ENCODE assay signal across 1 cellular context in the genomic region with DNA sequence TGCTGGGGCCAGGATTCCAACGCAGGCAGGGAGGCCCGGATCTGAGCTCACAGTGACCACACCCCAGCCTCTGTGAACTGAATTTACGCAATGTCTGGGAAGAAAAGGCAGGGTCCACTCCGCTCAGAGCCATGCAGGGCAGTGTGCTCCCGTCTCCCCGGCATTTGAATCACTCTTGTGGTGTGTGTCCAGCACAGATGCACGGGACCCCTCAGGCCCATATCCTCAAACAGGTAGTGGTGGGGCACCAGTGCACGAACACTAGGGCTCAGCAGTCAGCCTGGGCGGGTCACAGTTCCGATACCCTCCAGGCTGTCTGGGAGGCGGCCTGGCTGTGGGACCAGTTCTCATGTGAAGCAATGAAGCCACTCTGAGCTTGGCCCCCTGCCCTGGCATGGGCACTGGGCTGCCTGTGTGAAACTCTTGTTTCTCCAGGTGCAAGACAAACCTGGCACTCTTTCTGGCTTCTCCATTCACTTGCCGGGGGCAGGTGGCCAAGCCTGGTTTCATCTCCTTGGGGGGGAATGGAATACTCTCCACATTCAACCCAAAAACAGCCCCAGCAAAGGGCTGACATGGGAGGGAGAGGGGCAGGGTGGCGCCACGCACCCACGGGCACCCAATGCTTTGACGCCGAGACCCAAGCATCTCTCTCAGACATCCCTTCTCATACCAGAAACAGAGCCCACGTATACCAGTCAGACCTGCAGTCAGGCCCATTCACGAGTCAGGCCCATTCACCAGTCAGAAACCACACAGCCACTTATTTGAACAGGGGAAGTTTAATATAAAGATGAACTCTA.
TF ChIP-seq lines count a peak whose summit lies in the region.

No MANE protein-coding gene starts in this region.

TF ChIP-seq in HepG2, 621 proteins besides CTCF, POLR2A, EP300 and RAD21 (continued from another document and continues in another):
- TF ChIP-seq, protein P1, sequence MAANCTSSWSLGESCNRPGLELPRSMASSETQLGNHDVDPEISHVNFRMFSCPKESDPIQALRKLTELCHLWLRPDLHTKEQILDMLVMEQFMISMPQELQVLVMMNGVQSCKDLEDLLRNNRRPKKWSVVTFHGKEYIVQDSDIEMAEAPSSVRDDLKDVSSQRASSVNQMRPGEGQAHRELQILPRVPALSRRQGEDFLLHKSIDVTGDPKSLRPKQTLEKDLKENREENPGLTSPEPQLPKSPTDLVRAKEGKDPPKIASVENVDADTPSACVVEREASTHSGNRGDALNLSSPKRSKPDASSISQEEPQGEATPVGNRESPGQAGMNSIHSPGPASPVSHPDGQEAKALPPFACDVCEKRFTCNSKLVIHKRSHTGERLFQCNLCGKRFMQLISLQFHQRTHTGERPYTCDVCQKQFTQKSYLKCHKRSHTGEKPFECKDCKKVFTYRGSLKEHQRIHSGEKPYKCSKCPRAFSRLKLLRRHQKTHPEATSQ (CRISPR knock-in tag; IDR thresholded peaks at IDR 0.05; ENCODE audit: borderline replicate concordance) = no peak
- no peak for TF ChIP-seq GABPA (IDR thresholded peaks at IDR 0.05; ENCODE audit: low read depth, low read length)
- TF ChIP-seq GABPA (CRISPR knock-in tag; IDR thresholded peaks at IDR 0.05; ENCODE audit: low read depth) = peak; percentile 39; the same call in 1 of the 2 replicates
- no peak for TF ChIP-seq RNF2 (conservative IDR thresholded peaks at IDR 0.05; ENCODE audit: low read depth)
- TF ChIP-seq DR1 (CRISPR knock-in tag; IDR thresholded peaks at IDR 0.05) = no peak
- no peak for TF ChIP-seq PLRG1 (conservative IDR thresholded peaks at IDR 0.05)
- TF ChIP-seq KDM5A (IDR thresholded peaks at IDR 0.05; ENCODE audit: borderline replicate concordance, low read length) = no peak
- no peak for TF ChIP-seq HBP1 (CRISPR knock-in tag; IDR thresholded peaks at IDR 0.05; ENCODE audit: low read depth)
- TF ChIP-seq, protein P2, sequence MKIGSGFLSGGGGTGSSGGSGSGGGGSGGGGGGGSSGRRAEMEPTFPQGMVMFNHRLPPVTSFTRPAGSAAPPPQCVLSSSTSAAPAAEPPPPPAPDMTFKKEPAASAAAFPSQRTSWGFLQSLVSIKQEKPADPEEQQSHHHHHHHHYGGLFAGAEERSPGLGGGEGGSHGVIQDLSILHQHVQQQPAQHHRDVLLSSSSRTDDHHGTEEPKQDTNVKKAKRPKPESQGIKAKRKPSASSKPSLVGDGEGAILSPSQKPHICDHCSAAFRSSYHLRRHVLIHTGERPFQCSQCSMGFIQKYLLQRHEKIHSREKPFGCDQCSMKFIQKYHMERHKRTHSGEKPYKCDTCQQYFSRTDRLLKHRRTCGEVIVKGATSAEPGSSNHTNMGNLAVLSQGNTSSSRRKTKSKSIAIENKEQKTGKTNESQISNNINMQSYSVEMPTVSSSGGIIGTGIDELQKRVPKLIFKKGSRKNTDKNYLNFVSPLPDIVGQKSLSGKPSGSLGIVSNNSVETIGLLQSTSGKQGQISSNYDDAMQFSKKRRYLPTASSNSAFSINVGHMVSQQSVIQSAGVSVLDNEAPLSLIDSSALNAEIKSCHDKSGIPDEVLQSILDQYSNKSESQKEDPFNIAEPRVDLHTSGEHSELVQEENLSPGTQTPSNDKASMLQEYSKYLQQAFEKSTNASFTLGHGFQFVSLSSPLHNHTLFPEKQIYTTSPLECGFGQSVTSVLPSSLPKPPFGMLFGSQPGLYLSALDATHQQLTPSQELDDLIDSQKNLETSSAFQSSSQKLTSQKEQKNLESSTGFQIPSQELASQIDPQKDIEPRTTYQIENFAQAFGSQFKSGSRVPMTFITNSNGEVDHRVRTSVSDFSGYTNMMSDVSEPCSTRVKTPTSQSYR (CRISPR knock-in tag; IDR thresholded peaks at IDR 0.05; ENCODE audit: borderline replicate concordance) = no peak
- TF ChIP-seq ZGPAT (CRISPR knock-in tag; IDR thresholded peaks at IDR 0.05) = no peak
- TF ChIP-seq SP1 (IDR thresholded peaks at IDR 0.05) = no peak
- no peak for TF ChIP-seq SP1 (CRISPR knock-in tag; IDR thresholded peaks at IDR 0.05)
- TF ChIP-seq ZNF790 (CRISPR knock-in tag; IDR thresholded peaks at IDR 0.05; ENCODE audit: borderline replicate concordance) = no peak
- TF ChIP-seq, protein P3, sequence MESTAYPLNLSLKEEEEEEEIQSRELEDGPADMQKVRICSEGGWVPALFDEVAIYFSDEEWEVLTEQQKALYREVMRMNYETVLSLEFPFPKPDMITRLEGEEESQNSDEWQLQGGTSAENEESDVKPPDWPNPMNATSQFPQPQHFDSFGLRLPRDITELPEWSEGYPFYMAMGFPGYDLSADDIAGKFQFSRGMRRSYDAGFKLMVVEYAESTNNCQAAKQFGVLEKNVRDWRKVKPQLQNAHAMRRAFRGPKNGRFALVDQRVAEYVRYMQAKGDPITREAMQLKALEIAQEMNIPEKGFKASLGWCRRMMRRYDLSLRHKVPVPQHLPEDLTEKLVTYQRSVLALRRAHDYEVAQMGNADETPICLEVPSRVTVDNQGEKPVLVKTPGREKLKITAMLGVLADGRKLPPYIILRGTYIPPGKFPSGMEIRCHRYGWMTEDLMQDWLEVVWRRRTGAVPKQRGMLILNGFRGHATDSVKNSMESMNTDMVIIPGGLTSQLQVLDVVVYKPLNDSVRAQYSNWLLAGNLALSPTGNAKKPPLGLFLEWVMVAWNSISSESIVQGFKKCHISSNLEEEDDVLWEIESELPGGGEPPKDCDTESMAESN (CRISPR knock-in tag; conservative IDR thresholded peaks at IDR 0.05) = no peak
- peak; percentile 72 for TF ChIP-seq ZNF607 (CRISPR knock-in tag; IDR thresholded peaks at IDR 0.05; ENCODE audit: borderline replicate concordance)
- no peak for TF ChIP-seq KLF11 (CRISPR knock-in tag; IDR thresholded peaks at IDR 0.05)
- TF ChIP-seq ZNF343 (CRISPR knock-in tag; IDR thresholded peaks at IDR 0.05) = no peak
- no peak for TF ChIP-seq NFAT5 (CRISPR knock-in tag; IDR thresholded peaks at IDR 0.05)
- TF ChIP-seq ELF4 (CRISPR knock-in tag; IDR thresholded peaks at IDR 0.05; ENCODE audit: borderline replicate concordance) = no peak
- TF ChIP-seq, protein P4, sequence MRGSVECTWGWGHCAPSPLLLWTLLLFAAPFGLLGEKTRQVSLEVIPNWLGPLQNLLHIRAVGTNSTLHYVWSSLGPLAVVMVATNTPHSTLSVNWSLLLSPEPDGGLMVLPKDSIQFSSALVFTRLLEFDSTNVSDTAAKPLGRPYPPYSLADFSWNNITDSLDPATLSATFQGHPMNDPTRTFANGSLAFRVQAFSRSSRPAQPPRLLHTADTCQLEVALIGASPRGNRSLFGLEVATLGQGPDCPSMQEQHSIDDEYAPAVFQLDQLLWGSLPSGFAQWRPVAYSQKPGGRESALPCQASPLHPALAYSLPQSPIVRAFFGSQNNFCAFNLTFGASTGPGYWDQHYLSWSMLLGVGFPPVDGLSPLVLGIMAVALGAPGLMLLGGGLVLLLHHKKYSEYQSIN (CRISPR knock-in tag; IDR thresholded peaks at IDR 0.05; ENCODE audit: borderline replicate concordance) = no peak
- TF ChIP-seq ZNF670 (CRISPR knock-in tag; IDR thresholded peaks at IDR 0.05; ENCODE audit: borderline replicate concordance) = no peak
- TF ChIP-seq TMF1 (CRISPR knock-in tag; IDR thresholded peaks at IDR 0.05; ENCODE audit: low read depth) = no peak
- no peak for TF ChIP-seq ZNF737 (CRISPR knock-in tag; IDR thresholded peaks at IDR 0.05; ENCODE audit: borderline replicate concordance)
- TF ChIP-seq, protein P5, sequence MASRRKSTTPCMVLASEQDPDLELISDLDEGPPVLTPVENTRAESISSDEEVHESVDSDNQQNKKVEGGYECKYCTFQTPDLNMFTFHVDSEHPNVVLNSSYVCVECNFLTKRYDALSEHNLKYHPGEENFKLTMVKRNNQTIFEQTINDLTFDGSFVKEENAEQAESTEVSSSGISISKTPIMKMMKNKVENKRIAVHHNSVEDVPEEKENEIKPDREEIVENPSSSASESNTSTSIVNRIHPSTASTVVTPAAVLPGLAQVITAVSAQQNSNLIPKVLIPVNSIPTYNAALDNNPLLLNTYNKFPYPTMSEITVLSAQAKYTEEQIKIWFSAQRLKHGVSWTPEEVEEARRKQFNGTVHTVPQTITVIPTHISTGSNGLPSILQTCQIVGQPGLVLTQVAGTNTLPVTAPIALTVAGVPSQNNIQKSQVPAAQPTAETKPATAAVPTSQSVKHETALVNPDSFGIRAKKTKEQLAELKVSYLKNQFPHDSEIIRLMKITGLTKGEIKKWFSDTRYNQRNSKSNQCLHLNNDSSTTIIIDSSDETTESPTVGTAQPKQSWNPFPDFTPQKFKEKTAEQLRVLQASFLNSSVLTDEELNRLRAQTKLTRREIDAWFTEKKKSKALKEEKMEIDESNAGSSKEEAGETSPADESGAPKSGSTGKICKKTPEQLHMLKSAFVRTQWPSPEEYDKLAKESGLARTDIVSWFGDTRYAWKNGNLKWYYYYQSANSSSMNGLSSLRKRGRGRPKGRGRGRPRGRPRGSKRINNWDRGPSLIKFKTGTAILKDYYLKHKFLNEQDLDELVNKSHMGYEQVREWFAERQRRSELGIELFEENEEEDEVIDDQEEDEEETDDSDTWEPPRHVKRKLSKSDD (CRISPR knock-in tag; IDR thresholded peaks at IDR 0.05; ENCODE audit: low read depth) = no peak
